In the genomic region with DNA sequence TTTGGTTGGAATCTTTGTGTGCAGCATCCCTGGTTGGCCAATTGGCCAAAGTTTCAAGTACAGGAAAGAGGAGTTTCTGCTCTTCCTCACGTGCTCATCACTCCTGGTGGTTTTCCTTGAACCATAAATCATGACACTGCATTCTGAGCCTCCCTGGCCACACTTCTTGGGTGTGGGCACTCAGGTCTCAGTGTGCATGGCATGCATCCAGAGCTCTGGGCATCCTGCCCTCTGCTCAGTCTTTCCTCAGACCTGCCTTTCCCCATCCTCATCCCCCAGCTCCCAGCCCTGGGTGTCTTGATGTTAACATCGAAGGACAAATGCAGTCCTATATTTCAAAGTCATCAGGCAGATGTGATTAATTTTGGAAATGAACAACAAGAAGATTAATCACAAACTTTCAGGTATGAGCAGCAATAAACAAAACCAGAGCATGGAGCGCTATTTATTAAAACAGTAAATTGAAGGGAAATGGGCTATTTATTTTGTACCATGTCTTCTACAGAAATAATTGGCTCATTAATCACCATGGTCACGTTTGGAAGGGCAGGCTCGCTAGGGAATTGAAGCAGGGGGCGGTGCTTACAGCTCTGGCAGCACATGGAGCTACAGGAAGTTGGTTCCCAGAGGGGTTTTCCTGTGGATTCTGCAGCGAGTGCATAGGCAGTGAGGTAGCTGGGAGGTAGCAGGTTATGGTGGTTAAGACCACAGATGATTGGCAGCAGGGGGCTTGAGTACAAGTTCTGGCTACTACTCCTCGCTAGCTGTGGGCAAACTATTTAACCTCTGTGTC, we compare ENCODE assay signal across 12 cellular contexts.
DNase-seq lines count a peak whose midpoint lies in the region; ATAC-seq and TF ChIP-seq lines count a peak whose summit lies in the region.
"Had no signal": no experiment of that assay in that cellular context is flagged by ENCODE, and none has a peak within 500 bp of the region (broad histone marks: within the 10 kb centered on the region; RNA-seq: fewer than 3 reads in every experiment).

No MANE protein-coding gene starts in this region.

- H3K4ac ChIP-seq in neuronal stem cell (ENCODE audit: low read length) = no peak overlapping the region

- H3K4me2 ChIP-seq in GM23248 (ENCODE audit: unreplicated experiment) = no peak overlapping the region
- H3K4me2 ChIP-seq in neuronal stem cell (ENCODE audit: insufficient read depth, low read length, poor library complexity, severe bottlenecking) = no peak overlapping the region

- H3K9me3 ChIP-seq in GM23248 (ENCODE audit: low read depth) (no peaks in the 10 kb centered on the region), body of pancreas (no peaks in the 10 kb centered on the region), neuronal stem cell (replicated peaks in 1 of 2; ENCODE audit: control insufficient read depth in 2 of 2, insufficient read depth in 1 of 2, low read depth in 1 of 2, low read length in 2 of 2) (no peaks in the 10 kb centered on the region)

- H3K27me3 ChIP-seq in GM23248 (replicated peaks; ENCODE audit: insufficient read depth) (no peaks in the 10 kb centered on the region; the same call in none of the 2 replicates), body of pancreas (no peaks in the 10 kb centered on the region), neuronal stem cell (ENCODE audit: control insufficient read depth in 3 of 3, insufficient read depth in 3 of 3, low read depth in 1 of 3, low read length in 3 of 3) (no peaks in the 10 kb centered on the region)

- TF ChIP-seq CTCF in body of pancreas (IDR thresholded peaks at IDR 0.05) = no peak

- H3F3A ChIP-seq in GM23248 (ENCODE audit: insufficient read depth) = no peaks in the 10 kb centered on the region

- H4K20me1 ChIP-seq in GM23248 (ENCODE audit: insufficient read depth) = no peaks in the 10 kb centered on the region

- intact Hi-C loops in body of pancreas (cut with DNase I) = no loop called here

- H3K27ac ChIP-seq in GM23248 (no peak overlapping the region), body of pancreas (no peak overlapping the region), neuronal stem cell (replicated peaks; ENCODE audit: low read length) (no peak overlapping the region)
- H3K27ac ChIP-seq: cardiac muscle cell, parathyroid adenoma, VCaP had no signal

- H3K36me3 ChIP-seq in GM23248 (ENCODE audit: low read depth) (no peaks in the 10 kb centered on the region), body of pancreas (replicated peaks in 1 of 2; ENCODE audit: insufficient read depth in 1 of 2, low read depth in 2 of 2) (no peaks in the 10 kb centered on the region), neuronal stem cell (replicated peaks in 1 of 2; ENCODE audit: control insufficient read depth in 2 of 2, insufficient read depth in 2 of 2, low read length in 2 of 2) (no peaks in the 10 kb centered on the region)
- H3K36me3 ChIP-seq: cardiac muscle cell had no signal

- H4K91ac ChIP-seq in neuronal stem cell (ENCODE audit: low read depth, low read length, poor library complexity) = no peak overlapping the region

- DNase-seq in GM23248 (peak; percentile 34), NCI-H2081 (lab: John Stamatoyannopoulos, UW) (peak; percentile 69 to 90), body of pancreas (peak in 2 of 4 donors; percentile 19 to 35), neuronal stem cell (ENCODE audit: low spot score) (no peak), SW480 (ENCODE audit: low spot score) (no peak), GF-D8 (lab: John Stamatoyannopoulos, UW) (no peak)
- DNase-seq: activated T-cell treated with anti-CD3 and anti-CD28 coated beads, Interleukin-2, amount 50 U/mL, for 72 hours; DND-41 had no signal

- H3K23ac ChIP-seq in neuronal stem cell (ENCODE audit: low read depth, low read length, poor library complexity) = no peak overlapping the region

- ATAC-seq in body of pancreas (peak; percentile 48), HG03460 (IDR thresholded peaks at IDR 0.05; ENCODE audit: unreplicated experiment) (no peak)
- ATAC-seq: activated T-cell treated with anti-CD3 and anti-CD28 coated beads, Interleukin-2, amount 50 U/mL, for 72 hours had no signal

- H3K79me2 ChIP-seq in GM23248 (ENCODE audit: insufficient read depth) = no peaks in the 10 kb centered on the region
- H3K79me2 ChIP-seq: parathyroid adenoma had no signal

- H3K4me3 ChIP-seq in GM23248 (no peak overlapping the region), body of pancreas (no peak overlapping the region), neuronal stem cell (ENCODE audit: low read length in 2 of 2) (no peak overlapping the region)
- H3K4me3 ChIP-seq: cardiac muscle cell had no signal

- in situ Hi-C loops in GM23248 (cut with MboI) = no loop called here

- peaks cover 4% of the 10 kb centered on the region; the same call in 1 of the 2 replicates for H3K4me1 ChIP-seq in GM23248 (ENCODE audit: insufficient read depth)
- H3K4me1 ChIP-seq in body of pancreas = no peaks in the 10 kb centered on the region
- H3K4me1 ChIP-seq in neuronal stem cell (ENCODE audit: control insufficient read depth in 2 of 2, insufficient read depth in 1 of 2, low read depth in 1 of 2, low read length in 2 of 2) = peaks cover 0 to 1% of the 10 kb centered on the region in 2 donors
- H3K4me1 ChIP-seq: parathyroid adenoma had no signal

- no peak overlapping the region for H2AK5ac ChIP-seq in neuronal stem cell (ENCODE audit: low read depth, low read length)

- no peaks in the 10 kb centered on the region for H3K79me1 ChIP-seq in neuronal stem cell (ENCODE audit: low read depth, low read length)

- H2BK15ac ChIP-seq in neuronal stem cell (ENCODE audit: low read length) = no peak overlapping the region

- no peak overlapping the region for H2AFZ ChIP-seq in GM23248
- H2AFZ ChIP-seq in neuronal stem cell (ENCODE audit: low read length) = no peak overlapping the region
- H2AFZ ChIP-seq: parathyroid adenoma had no signal

- WGBS in GM23248 (ENCODE audit: low coverage in 1 of 2, low lambda C conversion rate in 2 of 2, missing lambda C conversion rate in 2 of 2), 2 experiments = 21% methylated on average over 8 of the region's 8 CpGs
- 18 to 29% methylated on average over 8 of the region's 8 CpGs for WGBS in body of pancreas, 2 donors
- no CpG with 5 or more reads among the region's 8 CpGs for WGBS in neuronal stem cell (ENCODE audit: extremely low coverage in 2 of 2, insufficient read length in 2 of 2, insufficient replicate concordance in 1 of 2), 2 donors

- H2BK5ac ChIP-seq in neuronal stem cell (ENCODE audit: low read length) = no peak overlapping the region

- no peak for TF ChIP-seq POLR2A in body of pancreas (IDR thresholded peaks at IDR 0.05)

- H3K9me2 ChIP-seq in GM23248 (ENCODE audit: insufficient read depth) = no peaks in the 10 kb centered on the region

- peak overlapping the region; percentile 8 for H3K18ac ChIP-seq in neuronal stem cell (ENCODE audit: low read length)

- no peak overlapping the region for H2BK12ac ChIP-seq in neuronal stem cell (ENCODE audit: low read length)

- H3K9ac ChIP-seq in GM23248 (no peak overlapping the region), neuronal stem cell (ENCODE audit: low read depth, low read length, poor library complexity) (no peak overlapping the region)
- H3K9ac ChIP-seq: parathyroid adenoma had no signal

- no peak overlapping the region for H4K8ac ChIP-seq in neuronal stem cell (ENCODE audit: low read depth, low read length)

- no peak overlapping the region for H3K14ac ChIP-seq in neuronal stem cell (ENCODE audit: low read length)

- no peak overlapping the region for H2BK120ac ChIP-seq in neuronal stem cell (ENCODE audit: low read depth, low read length)

Comparison
In these comparisons a context has a peak if more than half of its experiments do, and no peak if none do; other contexts are left out.
1. DNase-seq: peak in GM23248 (single experiment) and NCI-H2081 (2 of 2); none in neuronal stem cell (single experiment), SW480 (single experiment) and GF-D8 (single experiment).